In genomic region chr16:4183258-4184037, GRCh38 we compare ENCODE assay signal across 8 cellular contexts. TPM values are rescaled to one million over a fixed set of nuclear protein-coding genes. Genes with fewer than 3 reads are reported as not detected.
DNase-seq lines count a peak whose midpoint lies in the region; ATAC-seq and TF ChIP-seq lines count a peak whose summit lies in the region.

No MANE protein-coding gene starts in this region.

- POLR2A ChIA-PET in activated CD4-positive, alpha-beta memory T cell treated with anti-CD3 and anti-CD28 coated beads for 36 hours (lab: Charles Lee), result interaction anchor here (0.7 to 1.4 kb wide), 2 partner anchors 70 to 88 kb away, joined by 4 to 9 read pairs; no protein-coding TSS in a partner anchor

- H3K27ac Mint-ChIP-seq in activated CD4-positive, alpha-beta memory T cell treated with anti-CD3 and anti-CD28 coated beads for 36 hours, result peak overlapping the region; percentile 69

- H3K36me3 Mint-ChIP-seq in activated CD4-positive, alpha-beta memory T cell treated with anti-CD3 and anti-CD28 coated beads for 36 hours, result no peaks in the 10 kb centered on the region

- H3K4me1 ChIP-seq in BLaER1, result peaks cover 41% of the 10 kb centered on the region

- H3K9ac ChIP-seq in BLaER1, result peak overlapping the region; percentile 91

- peak in 1 of 2 donors; percentile 12 for TF ChIP-seq POLR2A in lower leg skin (IDR thresholded peaks at IDR 0.05)

- CTCF ChIA-PET in activated CD4-positive, alpha-beta memory T cell treated with anti-CD3 and anti-CD28 coated beads for 36 hours (lab: Charles Lee), result interaction anchor here (0.6 to 1.8 kb wide), 4 partner anchors 61 to 244 kb away, joined by 4 to 7 read pairs (median 4); partner anchors contain the start of gene TFAP4

- H3K4me3 Mint-ChIP-seq in activated CD4-positive, alpha-beta memory T cell treated with anti-CD3 and anti-CD28 coated beads for 36 hours, result peak overlapping the region; percentile 76

- peak overlapping the region; percentile 76 for H3K4me3 ChIP-seq in BLaER1
- peak overlapping the region; percentile 54 to 92 (median 78) for H3K4me3 ChIP-seq in dorsolateral prefrontal cortex
- peak overlapping the region; percentile 80 for H3K4me3 ChIP-seq in lower leg skin (ENCODE audit: low read depth, poor library complexity, severe bottlenecking)

- H3K36me3 ChIP-seq in BLaER1, result no peaks in the 10 kb centered on the region

- peaks cover 3% of the 10 kb centered on the region for H3K4me1 Mint-ChIP-seq in activated CD4-positive, alpha-beta memory T cell treated with anti-CD3 and anti-CD28 coated beads for 36 hours (ENCODE audit: low read depth)

- H3K9me3 ChIP-seq in BLaER1, result no peaks in the 10 kb centered on the region

- intact Hi-C loops in activated CD4-positive, alpha-beta memory T cell treated with anti-CD3 and anti-CD28 coated beads for 36 hours (cut with micrococcal nuclease), result loop anchor here (1.0 to 2.0 kb wide), 3 partner anchors 67 to 123 kb away; partner anchors contain the start of gene ADCY9
- intact Hi-C loops in dorsolateral prefrontal cortex (cut with DNase I), result loop anchor here (1.0 to 10.0 kb wide), 7 partner anchors 66 to 221 kb away; partner anchors contain the start of gene ADCY9 (in 2 of the 2)
- intact Hi-C loops in lower leg skin (cut with DNase I; ENCODE audit: low total_unique reads), result no loop called here

- no peaks in the 10 kb centered on the region for H3K9me3 Mint-ChIP-seq in activated CD4-positive, alpha-beta memory T cell treated with anti-CD3 and anti-CD28 coated beads for 36 hours

- peaks cover 4% of the 10 kb centered on the region for H3K27me3 Mint-ChIP-seq in activated CD4-positive, alpha-beta memory T cell treated with anti-CD3 and anti-CD28 coated beads for 36 hours

- no peaks in the 10 kb centered on the region for H4K20me1 ChIP-seq in BLaER1

- WGBS in lower leg skin, 2 donors, result 0% methylated on average over 26 to 39 of the region's 84 CpGs

- ATAC-seq in GM19324 (IDR thresholded peaks at IDR 0.05; ENCODE audit: low FRiP score, unreplicated experiment) (peak; percentile 93), HG03457 (IDR thresholded peaks at IDR 0.05; ENCODE audit: unreplicated experiment) (peak; percentile 61)

- peak in 49 of 56 donors; percentile 11 to 71 (median 42) for TF ChIP-seq CTCF in dorsolateral prefrontal cortex (IDR thresholded peaks at IDR 0.05 in 54 of 56, conservative IDR thresholded peaks at IDR 0.05 in 2 of 56; ENCODE audit: low read depth in 1 of 56, partially characterized antibody in 56 of 56)
- no peak for TF ChIP-seq CTCF in lower leg skin (IDR thresholded peaks at IDR 0.05)

- H3K27ac ChIP-seq in BLaER1, result peak overlapping the region; percentile 95
- H3K27ac ChIP-seq in dorsolateral prefrontal cortex, result peak overlapping the region; percentile 47 to 98 (median 94)

- peak overlapping the region; percentile 92 for H3K4me2 ChIP-seq in BLaER1

- H3K27me3 ChIP-seq in BLaER1, result no peaks in the 10 kb centered on the region
- no peaks in the 10 kb centered on the region for H3K27me3 ChIP-seq in dorsolateral prefrontal cortex

- DNase-seq in NCI-H69 (lab: John Stamatoyannopoulos, UW) (peak; percentile 97), dorsolateral prefrontal cortex (peak; percentile 78 to 96 (median 86)), lower leg skin (ENCODE audit: low spot score in 2 of 2) (peak; percentile 82 to 98)
- DNase-seq in activated CD4-positive, alpha-beta memory T cell treated with anti-CD3 and anti-CD28 coated beads for 36 hours, result peak; percentile 95
- DNase-seq in stimulated activated CD4-positive, alpha-beta T cell treated with anti-CD3 and anti-CD28 coated beads, Interleukin-4, amount 100 ng/mL, for 4 hours, result peak; percentile 86 to 93

RNA-seq across cellular contexts. Expression of gene SRL, which starts 58.4 kb away (rescaled TPM):
- total RNA-seq in activated CD4-positive, alpha-beta memory T cell treated with anti-CD3 and anti-CD28 coated beads for 36 hours, result not detected
- 1 to 10 TPM in 71 of 120 experiments, under 1 TPM in 49; 0.42 to 4.2 (median 1.2) TPM for total RNA-seq in dorsolateral prefrontal cortex
- 1 to 10 TPM in 1 of 4 donors, under 1 TPM in 3; 0.04 to 1.0 (median 0.55) TPM for total RNA-seq in lower leg skin

Comparison
In these comparisons a context has a peak if more than half of its experiments do, and no peak if none do; other contexts are left out.
1. Peak in every context shown above with its lines: DNase-seq, ATAC-seq, H3K4me3 ChIP-seq and H3K27ac ChIP-seq.
2. CTCF ChIP-seq: peak in dorsolateral prefrontal cortex (49 of 56); none in lower leg skin (0 of 3).